ENCODE assay signal across 3 cellular contexts in the genomic region with DNA sequence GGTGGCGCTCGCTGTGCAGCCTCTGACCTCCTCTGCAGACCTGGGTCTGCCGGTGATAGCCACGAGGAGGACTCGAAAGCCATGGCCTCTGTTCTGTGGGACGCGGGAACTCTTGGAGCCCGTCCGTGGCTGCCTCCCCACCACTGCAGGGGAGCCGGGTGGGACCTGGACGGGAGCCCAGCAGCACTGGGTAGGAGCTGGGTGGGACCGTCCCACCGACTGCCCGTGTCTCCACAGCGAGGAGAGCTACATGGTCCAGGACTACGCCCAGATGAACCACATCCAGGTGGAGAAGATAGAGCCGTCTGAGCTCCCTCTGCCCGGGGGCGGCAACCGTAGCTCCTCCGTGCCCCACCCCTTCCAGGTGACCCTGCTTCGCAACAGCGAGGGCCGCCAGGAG.
A peak's percentile ranks its signal among the peaks of the same experiment; 100 is the strongest.
TF ChIP-seq lines count a peak whose summit lies in the region.

No MANE protein-coding gene starts in this region.

TF ChIP-seq in HepG2, 621 proteins besides CTCF, POLR2A, EP300 and RAD21:
- no peak for TF ChIP-seq CBX1 (IDR thresholded peaks at IDR 0.05; ENCODE audit: low read depth)
- TF ChIP-seq ZNF101 (CRISPR knock-in tag; IDR thresholded peaks at IDR 0.05; ENCODE audit: borderline replicate concordance, low read depth) = no peak
- TF ChIP-seq ZNF720 (CRISPR knock-in tag; IDR thresholded peaks at IDR 0.05) = no peak
- TF ChIP-seq ZNF747 (CRISPR knock-in tag; IDR thresholded peaks at IDR 0.05; ENCODE audit: borderline replicate concordance) = no peak
- TF ChIP-seq, protein P1, sequence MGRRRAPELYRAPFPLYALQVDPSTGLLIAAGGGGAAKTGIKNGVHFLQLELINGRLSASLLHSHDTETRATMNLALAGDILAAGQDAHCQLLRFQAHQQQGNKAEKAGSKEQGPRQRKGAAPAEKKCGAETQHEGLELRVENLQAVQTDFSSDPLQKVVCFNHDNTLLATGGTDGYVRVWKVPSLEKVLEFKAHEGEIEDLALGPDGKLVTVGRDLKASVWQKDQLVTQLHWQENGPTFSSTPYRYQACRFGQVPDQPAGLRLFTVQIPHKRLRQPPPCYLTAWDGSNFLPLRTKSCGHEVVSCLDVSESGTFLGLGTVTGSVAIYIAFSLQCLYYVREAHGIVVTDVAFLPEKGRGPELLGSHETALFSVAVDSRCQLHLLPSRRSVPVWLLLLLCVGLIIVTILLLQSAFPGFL (CRISPR knock-in tag; IDR thresholded peaks at IDR 0.05) = no peak
- TF ChIP-seq NCOA2 (CRISPR knock-in tag; IDR thresholded peaks at IDR 0.05) = no peak
- no peak for TF ChIP-seq ZNF556 (CRISPR knock-in tag; IDR thresholded peaks at IDR 0.05; ENCODE audit: borderline replicate concordance)
- TF ChIP-seq SRF (IDR thresholded peaks at IDR 0.05; ENCODE audit: low read depth, low read length) = no peak
- TF ChIP-seq, protein P2, sequence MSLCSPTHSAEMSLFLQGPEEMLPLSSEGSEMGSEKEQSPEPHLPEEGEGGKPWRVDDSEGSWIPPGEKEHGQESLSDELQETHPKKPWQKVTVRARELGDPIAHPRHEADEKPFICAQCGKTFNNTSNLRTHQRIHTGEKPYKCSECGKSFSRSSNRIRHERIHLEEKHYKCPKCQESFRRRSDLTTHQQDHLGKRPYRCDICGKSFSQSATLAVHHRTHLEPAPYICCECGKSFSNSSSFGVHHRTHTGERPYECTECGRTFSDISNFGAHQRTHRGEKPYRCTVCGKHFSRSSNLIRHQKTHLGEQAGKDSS (CRISPR knock-in tag; IDR thresholded peaks at IDR 0.05; ENCODE audit: borderline replicate concordance, low read depth) = no peak
- TF ChIP-seq, protein P3, sequence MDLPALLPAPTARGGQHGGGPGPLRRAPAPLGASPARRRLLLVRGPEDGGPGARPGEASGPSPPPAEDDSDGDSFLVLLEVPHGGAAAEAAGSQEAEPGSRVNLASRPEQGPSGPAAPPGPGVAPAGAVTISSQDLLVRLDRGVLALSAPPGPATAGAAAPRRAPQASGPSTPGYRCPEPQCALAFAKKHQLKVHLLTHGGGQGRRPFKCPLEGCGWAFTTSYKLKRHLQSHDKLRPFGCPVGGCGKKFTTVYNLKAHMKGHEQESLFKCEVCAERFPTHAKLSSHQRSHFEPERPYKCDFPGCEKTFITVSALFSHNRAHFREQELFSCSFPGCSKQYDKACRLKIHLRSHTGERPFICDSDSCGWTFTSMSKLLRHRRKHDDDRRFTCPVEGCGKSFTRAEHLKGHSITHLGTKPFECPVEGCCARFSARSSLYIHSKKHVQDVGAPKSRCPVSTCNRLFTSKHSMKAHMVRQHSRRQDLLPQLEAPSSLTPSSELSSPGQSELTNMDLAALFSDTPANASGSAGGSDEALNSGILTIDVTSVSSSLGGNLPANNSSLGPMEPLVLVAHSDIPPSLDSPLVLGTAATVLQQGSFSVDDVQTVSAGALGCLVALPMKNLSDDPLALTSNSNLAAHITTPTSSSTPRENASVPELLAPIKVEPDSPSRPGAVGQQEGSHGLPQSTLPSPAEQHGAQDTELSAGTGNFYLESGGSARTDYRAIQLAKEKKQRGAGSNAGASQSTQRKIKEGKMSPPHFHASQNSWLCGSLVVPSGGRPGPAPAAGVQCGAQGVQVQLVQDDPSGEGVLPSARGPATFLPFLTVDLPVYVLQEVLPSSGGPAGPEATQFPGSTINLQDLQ (CRISPR knock-in tag; IDR thresholded peaks at IDR 0.05) = no peak
- TF ChIP-seq ZNF382 (CRISPR knock-in tag; IDR thresholded peaks at IDR 0.05; ENCODE audit: borderline replicate concordance) = no peak
- TF ChIP-seq GABPB1 (CRISPR knock-in tag; IDR thresholded peaks at IDR 0.05) = peak; percentile 21; the same call in 1 of the 2 replicates
- peak; percentile 41 for TF ChIP-seq AGO2 (optimal IDR thresholded peaks at IDR 0.05; ENCODE audit: low read depth, low read length)
- TF ChIP-seq ZNF17 (CRISPR knock-in tag; IDR thresholded peaks at IDR 0.05) = no peak

TF ChIP-seq in HEK293, 187 proteins besides CTCF, POLR2A, EP300 and RAD21:
- TF ChIP-seq ZNF658 (tag by site-specific recombination; IDR thresholded peaks at IDR 0.05) (no peak), ZNF514 (tag by site-specific recombination; IDR thresholded peaks at IDR 0.05) (no peak), KLF8 (tag by site-specific recombination; IDR thresholded peaks at IDR 0.05) (0 out of 2 replicates have a peak, but pooled peaks have one; percentile 37), ZNF544 (tag by site-specific recombination; IDR thresholded peaks at IDR 0.05) (no peak), SP2 (tag by site-specific recombination; IDR thresholded peaks at IDR 0.05) (0 out of 2 replicates have a peak, but pooled peaks have one; percentile 5), ZNF211 (tag by site-specific recombination; IDR thresholded peaks at IDR 0.05; ENCODE audit: low read depth) (no peak), KLF1 (tag by site-specific recombination; IDR thresholded peaks at IDR 0.05) (peak; percentile 50; the same call in 1 of the 2 replicates), ZNF701 (tag by site-specific recombination; IDR thresholded peaks at IDR 0.05) (no peak), ZNF610 (tag by site-specific recombination; IDR thresholded peaks at IDR 0.05; ENCODE audit: borderline replicate concordance) (no peak), ZNF274 (IDR thresholded peaks at IDR 0.05; ENCODE audit: low read length) (no peak), ZNF274 (tag by site-specific recombination; IDR thresholded peaks at IDR 0.05; ENCODE audit: borderline replicate concordance) (no peak), ZNF600 (tag by site-specific recombination; IDR thresholded peaks at IDR 0.05) (0 out of 2 replicates have a peak, but pooled peaks have one; percentile 35), EGR2 (tag by site-specific recombination; IDR thresholded peaks at IDR 0.05; ENCODE audit: low read depth) (no peak), ZNF768 (tag by site-specific recombination; IDR thresholded peaks at IDR 0.05) (no peak), HOXA7 (CRISPR knock-in tag; IDR thresholded peaks at IDR 0.05; ENCODE audit: borderline replicate concordance) (no peak), ZNF510 (tag by site-specific recombination; IDR thresholded peaks at IDR 0.05; ENCODE audit: insufficient replicate concordance) (no peak), ZNF777 (tag by site-specific recombination; IDR thresholded peaks at IDR 0.05; ENCODE audit: borderline replicate concordance) (no peak), ZNF426 (tag by site-specific recombination; IDR thresholded peaks at IDR 0.05) (no peak)
- TF ChIP-seq, protein P4, sequence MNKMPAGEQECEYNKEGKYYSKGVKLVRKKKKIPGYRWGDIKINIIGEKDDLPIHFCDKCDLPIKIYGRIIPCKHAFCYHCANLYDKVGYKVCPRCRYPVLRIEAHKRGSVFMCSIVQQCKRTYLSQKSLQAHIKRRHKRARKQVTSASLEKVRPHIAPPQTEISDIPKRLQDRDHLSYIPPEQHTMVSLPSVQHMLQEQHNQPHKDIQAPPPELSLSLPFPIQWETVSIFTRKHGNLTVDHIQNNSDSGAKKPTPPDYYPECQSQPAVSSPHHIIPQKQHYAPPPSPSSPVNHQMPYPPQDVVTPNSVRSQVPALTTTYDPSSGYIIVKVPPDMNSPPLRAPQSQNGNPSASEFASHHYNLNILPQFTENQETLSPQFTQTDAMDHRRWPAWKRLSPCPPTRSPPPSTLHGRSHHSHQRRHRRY (tag by site-specific recombination; IDR thresholded peaks at IDR 0.05) = no peak
- TF ChIP-seq, protein P5, sequence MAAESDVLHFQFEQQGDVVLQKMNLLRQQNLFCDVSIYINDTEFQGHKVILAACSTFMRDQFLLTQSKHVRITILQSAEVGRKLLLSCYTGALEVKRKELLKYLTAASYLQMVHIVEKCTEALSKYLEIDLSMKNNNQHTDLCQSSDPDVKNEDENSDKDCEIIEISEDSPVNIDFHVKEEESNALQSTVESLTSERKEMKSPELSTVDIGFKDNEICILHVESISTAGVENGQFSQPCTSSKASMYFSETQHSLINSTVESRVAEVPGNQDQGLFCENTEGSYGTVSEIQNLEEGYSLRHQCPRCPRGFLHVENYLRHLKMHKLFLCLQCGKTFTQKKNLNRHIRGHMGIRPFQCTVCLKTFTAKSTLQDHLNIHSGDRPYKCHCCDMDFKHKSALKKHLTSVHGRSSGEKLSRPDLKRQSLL (tag by site-specific recombination; IDR thresholded peaks at IDR 0.05) = peak; percentile 57; the same call in 1 of the 2 replicates
- TF ChIP-seq, protein P6, sequence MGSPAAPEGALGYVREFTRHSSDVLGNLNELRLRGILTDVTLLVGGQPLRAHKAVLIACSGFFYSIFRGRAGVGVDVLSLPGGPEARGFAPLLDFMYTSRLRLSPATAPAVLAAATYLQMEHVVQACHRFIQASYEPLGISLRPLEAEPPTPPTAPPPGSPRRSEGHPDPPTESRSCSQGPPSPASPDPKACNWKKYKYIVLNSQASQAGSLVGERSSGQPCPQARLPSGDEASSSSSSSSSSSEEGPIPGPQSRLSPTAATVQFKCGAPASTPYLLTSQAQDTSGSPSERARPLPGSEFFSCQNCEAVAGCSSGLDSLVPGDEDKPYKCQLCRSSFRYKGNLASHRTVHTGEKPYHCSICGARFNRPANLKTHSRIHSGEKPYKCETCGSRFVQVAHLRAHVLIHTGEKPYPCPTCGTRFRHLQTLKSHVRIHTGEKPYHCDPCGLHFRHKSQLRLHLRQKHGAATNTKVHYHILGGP (tag by site-specific recombination; IDR thresholded peaks at IDR 0.05) = no peak

TF ChIP-seq in K562, 482 proteins besides CTCF, POLR2A, EP300 and RAD21:
- TF ChIP-seq, protein P7, sequence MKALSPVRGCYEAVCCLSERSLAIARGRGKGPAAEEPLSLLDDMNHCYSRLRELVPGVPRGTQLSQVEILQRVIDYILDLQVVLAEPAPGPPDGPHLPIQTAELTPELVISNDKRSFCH (CRISPR knock-in tag; IDR thresholded peaks at IDR 0.05) = no peak
- TF ChIP-seq, protein P7 (tag; IDR thresholded peaks at IDR 0.05) = no peak
- TF ChIP-seq, protein P8, sequence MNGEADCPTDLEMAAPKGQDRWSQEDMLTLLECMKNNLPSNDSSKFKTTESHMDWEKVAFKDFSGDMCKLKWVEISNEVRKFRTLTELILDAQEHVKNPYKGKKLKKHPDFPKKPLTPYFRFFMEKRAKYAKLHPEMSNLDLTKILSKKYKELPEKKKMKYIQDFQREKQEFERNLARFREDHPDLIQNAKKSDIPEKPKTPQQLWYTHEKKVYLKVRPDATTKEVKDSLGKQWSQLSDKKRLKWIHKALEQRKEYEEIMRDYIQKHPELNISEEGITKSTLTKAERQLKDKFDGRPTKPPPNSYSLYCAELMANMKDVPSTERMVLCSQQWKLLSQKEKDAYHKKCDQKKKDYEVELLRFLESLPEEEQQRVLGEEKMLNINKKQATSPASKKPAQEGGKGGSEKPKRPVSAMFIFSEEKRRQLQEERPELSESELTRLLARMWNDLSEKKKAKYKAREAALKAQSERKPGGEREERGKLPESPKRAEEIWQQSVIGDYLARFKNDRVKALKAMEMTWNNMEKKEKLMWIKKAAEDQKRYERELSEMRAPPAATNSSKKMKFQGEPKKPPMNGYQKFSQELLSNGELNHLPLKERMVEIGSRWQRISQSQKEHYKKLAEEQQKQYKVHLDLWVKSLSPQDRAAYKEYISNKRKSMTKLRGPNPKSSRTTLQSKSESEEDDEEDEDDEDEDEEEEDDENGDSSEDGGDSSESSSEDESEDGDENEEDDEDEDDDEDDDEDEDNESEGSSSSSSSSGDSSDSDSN (IDR thresholded peaks at IDR 0.05; ENCODE audit: borderline replicate concordance in 1 of 2, low read depth in 2 of 2, low read length in 2 of 2) = 0 out of 4 replicates have a peak, but pooled peaks of 1 of the 2 experiments have one; percentile 20
- TF ChIP-seq SMARCA5 (IDR thresholded peaks at IDR 0.05) (no peak), FOSL1 (tag; conservative IDR thresholded peaks at IDR 0.05) (no peak), ZNF696 (CRISPR knock-in tag; conservative IDR thresholded peaks at IDR 0.05) (no peak), NR3C1 (CRISPR knock-in tag; IDR thresholded peaks at IDR 0.05) (no peak)
